In the genomic region with DNA sequence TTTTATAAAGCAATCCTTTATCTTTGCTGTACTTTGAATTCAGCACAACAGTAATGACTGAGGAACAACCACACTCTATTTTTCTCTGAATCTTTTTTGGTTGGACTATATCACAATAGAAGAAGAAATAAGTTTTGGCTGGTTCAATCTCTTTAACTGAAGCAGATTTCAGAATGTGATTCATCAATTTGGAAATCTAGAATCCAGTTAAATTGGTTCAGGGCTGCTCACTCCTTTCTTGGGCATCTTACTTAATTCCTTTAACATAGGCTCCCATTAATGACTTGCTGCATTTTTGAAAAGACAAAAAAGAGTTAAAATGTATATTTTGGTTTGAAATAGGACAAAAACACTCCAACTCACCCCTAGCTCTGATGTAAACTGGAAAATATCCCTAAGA, we compare ENCODE assay signal across 21 cellular contexts.
DNase-seq lines count a peak whose midpoint lies in the region; ATAC-seq and TF ChIP-seq lines count a peak whose summit lies in the region.
"Had no signal": no experiment of that assay in that cellular context is flagged by ENCODE, and none has a peak within 500 bp of the region (broad histone marks: within the 10 kb centered on the region; RNA-seq: fewer than 3 reads in every experiment).

No MANE protein-coding gene starts in this region.

- ATAC-seq in IMR-90 (ENCODE audit: low read depth) (no peak), GM21390 (IDR thresholded peaks at IDR 0.05; ENCODE audit: unreplicated experiment) (no peak), HG02610 (IDR thresholded peaks at IDR 0.05; ENCODE audit: unreplicated experiment) (no peak)

- H3K4me1 ChIP-seq in ACC112 (ENCODE audit: control insufficient read depth, insufficient read depth, low read length, unreplicated experiment), result peaks cover 37% of the 10 kb centered on the region
- H3K4me1 ChIP-seq in IMR-90 (ENCODE audit: control insufficient read depth, insufficient read depth, low read length), result peaks cover 5% of the 10 kb centered on the region; the same call in 1 of the 2 replicates
- peaks cover 9% of the 10 kb centered on the region for H3K4me1 ChIP-seq in osteoblast (ENCODE audit: insufficient read depth, low read length)
- H3K4me1 ChIP-seq: HAP-1 had no signal

- CTCF ChIA-PET in IMR-90 (lab: Yijun Ruan, JAX), result no interaction called here

- H3K27ac ChIP-seq in ACC112 (ENCODE audit: low read depth, low read length) (peak overlapping the region; percentile 69), IMR-90 (ENCODE audit: insufficient read depth, low read length) (peak overlapping the region; percentile 94; the same call in 1 of the 2 replicates), osteoblast (ENCODE audit: low read depth, low read length) (peak overlapping the region; percentile 44)
- H3K27ac ChIP-seq: C4-2B, KMS-11, PC-9 had no signal

- H3K79me2 ChIP-seq in ACC112 (ENCODE audit: control insufficient read depth, insufficient read depth, low read length, unreplicated experiment), result no peaks in the 10 kb centered on the region
- H3K79me2 ChIP-seq in osteoblast (ENCODE audit: insufficient read depth, low read length), result no peaks in the 10 kb centered on the region

- H3K36me3 ChIP-seq in ACC112 (ENCODE audit: insufficient read depth, low read length), result no peaks in the 10 kb centered on the region
- no peaks in the 10 kb centered on the region for H3K36me3 ChIP-seq in IMR-90 (ENCODE audit: control insufficient read depth, insufficient read depth, low read length)
- no peaks in the 10 kb centered on the region for H3K36me3 ChIP-seq in osteoblast (ENCODE audit: insufficient read depth, low read length)
- H3K36me3 ChIP-seq: HAP-1 had no signal

- peak overlapping the region; percentile 98 for H2BK120ac ChIP-seq in IMR-90 (ENCODE audit: low read depth, low read length)

- no peak for TF ChIP-seq POLR2A in IMR-90 (IDR thresholded peaks at IDR 0.05; ENCODE audit: low read depth, low read length)

- BruUV-seq in IMR-90 (replicated peaks; lab: Mats Ljungman, UMichigan), result no TSS peak

- H3K14ac ChIP-seq in IMR-90 (replicated peaks; ENCODE audit: low read depth, low read length), result peak overlapping the region; percentile 65

- peak overlapping the region; percentile 94 for H2BK20ac ChIP-seq in IMR-90 (ENCODE audit: low read depth, low read length)

- peak overlapping the region; percentile 41 for H2AK5ac ChIP-seq in IMR-90 (ENCODE audit: low read depth, low read length)

- H3K4me2 ChIP-seq in IMR-90 (ENCODE audit: low read depth, low read length) (no peak overlapping the region), osteoblast (ENCODE audit: insufficient read depth, low read length) (no peak overlapping the region)
- H3K4me2 ChIP-seq: KMS-11, PC-9 had no signal

- H3K23ac ChIP-seq in IMR-90 (ENCODE audit: low read depth, low read length), result peak overlapping the region; percentile 26; the same call in 1 of the 2 replicates

- intact Hi-C loops in IMR-90 (cut with micrococcal nuclease), result loop anchor here (10.0 kb wide), 2 partner anchors 219 to 691 kb away; a partner anchor contains a TSS

- dilution Hi-C loops in IMR-90 (cut with HindIII; ENCODE audit: low sequenced_read_pairs, unreplicated experiment), result no loop called here

- no peaks in the 10 kb centered on the region for H3K27me3 ChIP-seq in ACC112 (ENCODE audit: insufficient read depth, low read length)
- no peaks in the 10 kb centered on the region for H3K27me3 ChIP-seq in IMR-90 (ENCODE audit: control insufficient read depth, insufficient read depth, low read length)
- no peaks in the 10 kb centered on the region for H3K27me3 ChIP-seq in osteoblast (ENCODE audit: insufficient read depth, low read length)

- H4K91ac ChIP-seq in IMR-90 (ENCODE audit: insufficient read depth, low read depth, low read length), result peak overlapping the region; percentile 95

- no peak for TF ChIP-seq RAD21 in IMR-90 (IDR thresholded peaks at IDR 0.05; ENCODE audit: low read length)

- TF ChIP-seq CTCF in IMR-90 (conservative IDR thresholded peaks at IDR 0.05; ENCODE audit: low read depth, low read length), result no peak
- TF ChIP-seq CTCF in osteoblast (IDR thresholded peaks at IDR 0.05; ENCODE audit: extremely low read depth, low read depth, low read length), result no peak

- no peak overlapping the region for H2AK9ac ChIP-seq in IMR-90 (replicated peaks; ENCODE audit: low read depth, low read length, poor library complexity)

- peaks cover 0 to 3% of the 10 kb centered on the region in 2 experiments; a peak in 1 of 4 replicates for H3K79me1 ChIP-seq in IMR-90 (ENCODE audit: low read depth in 1 of 2, low read length in 2 of 2)

- H2AFZ ChIP-seq in ACC112 (ENCODE audit: low read length, unreplicated experiment) (peak overlapping the region; percentile 15), IMR-90 (replicated peaks; ENCODE audit: low read length, poor library complexity) (no peak overlapping the region), osteoblast (ENCODE audit: low read length) (no peak overlapping the region)
- H2AFZ ChIP-seq: PC-9 had no signal

- in situ Hi-C loops in IMR-90 (cut with MboI; ENCODE audit: low sequenced_read_pairs), result no loop called here

- H4K8ac ChIP-seq in IMR-90 (ENCODE audit: low read depth in 2 of 2, low read length in 2 of 2), result peak overlapping the region; percentile 69 to 74

- peak overlapping the region; percentile 97 for H2BK5ac ChIP-seq in IMR-90 (ENCODE audit: low read depth, low read length, poor library complexity, severe bottlenecking)

- H4K20me1 ChIP-seq in IMR-90 (ENCODE audit: insufficient read depth, low read length) (no peaks in the 10 kb centered on the region), osteoblast (ENCODE audit: insufficient read depth, low read length) (no peaks in the 10 kb centered on the region)

- H3K4me3 ChIP-seq in ACC112 (ENCODE audit: low read depth, low read length) (no peak overlapping the region), IMR-90 (ENCODE audit: insufficient read depth, low read depth, low read length) (no peak overlapping the region), osteoblast (ENCODE audit: insufficient read depth, low read length) (no peak overlapping the region)
- H3K4me3 ChIP-seq: HAP-1, PC-9 had no signal

- peak overlapping the region; percentile 98 for H3K18ac ChIP-seq in IMR-90 (ENCODE audit: low read depth, low read length)

- DNase-seq in IMR-90, result peak; percentile 2
- peak; percentile 64 for DNase-seq in fibroblast of peridontal ligament (ENCODE audit: extremely low read depth)
- DNase-seq in osteoblast (ENCODE audit: insufficient read length, low spot score, missing footprints), result no peak
- no peak for DNase-seq in SK-N-DZ (ENCODE audit: low spot score)
- DNase-seq: Calu3, DMS79 treated with DMSO at 0.1 percent for 48 hours, GOT3, HFFc6, NCI-H1048, NCI-H1694, NCI-H2029 treated with DMSO at 0.1 percent for 48 hours, NCI-H446 treated with DMSO at 0.1 percent for 48 hours, NCI-H526, PC-9, Right ventricle myocardium superior had no signal

- H3K9me3 ChIP-seq in IMR-90 (ENCODE audit: control insufficient read depth, insufficient read depth, low read length) (no peaks in the 10 kb centered on the region), osteoblast (ENCODE audit: low read depth, low read length) (no peaks in the 10 kb centered on the region)
- H3K9me3 ChIP-seq: HAP-1 had no signal

- peak overlapping the region; percentile 86 for H3K4ac ChIP-seq in IMR-90 (ENCODE audit: low read depth, low read length)

- peaks cover 3% of the 10 kb centered on the region for H3K9me1 ChIP-seq in IMR-90 (ENCODE audit: insufficient read depth, low read length)

- H4K5ac ChIP-seq in IMR-90 (ENCODE audit: low read depth, low read length), result peak overlapping the region; percentile 91; the same call in 1 of the 2 replicates

- H3K9ac ChIP-seq in IMR-90 (ENCODE audit: low read depth, low read length), result no peak overlapping the region
- H3K9ac ChIP-seq: KMS-11 had no signal

- H3K56ac ChIP-seq in IMR-90 (ENCODE audit: extremely low read depth, insufficient read depth, low read length), result peak overlapping the region; percentile 87

- H2BK15ac ChIP-seq in IMR-90 (ENCODE audit: low read depth, low read length), result peak overlapping the region; percentile 72

- POLR2A ChIA-PET in IMR-90 (lab: Charles Lee; ENCODE audit: unreplicated experiment), result interaction anchor here (0.6 kb wide), 1 partner anchor 633 kb away, joined by 3 read pairs; no protein-coding TSS in a partner anchor

TF ChIP-seq in IMR-90, 13 proteins besides CTCF, POLR2A, EP300 and RAD21:
- TF ChIP-seq, protein P1, sequence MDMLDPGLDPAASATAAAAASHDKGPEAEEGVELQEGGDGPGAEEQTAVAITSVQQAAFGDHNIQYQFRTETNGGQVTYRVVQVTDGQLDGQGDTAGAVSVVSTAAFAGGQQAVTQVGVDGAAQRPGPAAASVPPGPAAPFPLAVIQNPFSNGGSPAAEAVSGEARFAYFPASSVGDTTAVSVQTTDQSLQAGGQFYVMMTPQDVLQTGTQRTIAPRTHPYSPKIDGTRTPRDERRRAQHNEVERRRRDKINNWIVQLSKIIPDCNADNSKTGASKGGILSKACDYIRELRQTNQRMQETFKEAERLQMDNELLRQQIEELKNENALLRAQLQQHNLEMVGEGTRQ (IDR thresholded peaks at IDR 0.05; ENCODE audit: low read depth, low read length), result no peak
- TF ChIP-seq RFX5 (IDR thresholded peaks at IDR 0.05; ENCODE audit: low read depth, low read length) (no peak), RCOR1 (IDR thresholded peaks at IDR 0.05; ENCODE audit: insufficient replicate concordance, low read length) (no peak), BHLHE40 (IDR thresholded peaks at IDR 0.05; ENCODE audit: low read depth, low read length) (no peak), CEBPB (IDR thresholded peaks at IDR 0.05; ENCODE audit: low read depth, low read length) (no peak), FOS (IDR thresholded peaks at IDR 0.05; ENCODE audit: low read depth, low read length) (no peak), MXI1 (IDR thresholded peaks at IDR 0.05; ENCODE audit: borderline replicate concordance, low read depth, low read length) (no peak), SMC3 (IDR thresholded peaks at IDR 0.05; ENCODE audit: low read depth, low read length) (no peak), NFE2L2 (IDR thresholded peaks at IDR 0.05; ENCODE audit: low read depth, low read length) (no peak), MAFK (IDR thresholded peaks at IDR 0.05; ENCODE audit: low read depth, low read length) (no peak), MAZ (IDR thresholded peaks at IDR 0.05; ENCODE audit: borderline replicate concordance, low read depth, low read length) (no peak), CHD1 (IDR thresholded peaks at IDR 0.05; ENCODE audit: low read depth, low read length) (no peak)
- TF ChIP-seq, protein P2, sequence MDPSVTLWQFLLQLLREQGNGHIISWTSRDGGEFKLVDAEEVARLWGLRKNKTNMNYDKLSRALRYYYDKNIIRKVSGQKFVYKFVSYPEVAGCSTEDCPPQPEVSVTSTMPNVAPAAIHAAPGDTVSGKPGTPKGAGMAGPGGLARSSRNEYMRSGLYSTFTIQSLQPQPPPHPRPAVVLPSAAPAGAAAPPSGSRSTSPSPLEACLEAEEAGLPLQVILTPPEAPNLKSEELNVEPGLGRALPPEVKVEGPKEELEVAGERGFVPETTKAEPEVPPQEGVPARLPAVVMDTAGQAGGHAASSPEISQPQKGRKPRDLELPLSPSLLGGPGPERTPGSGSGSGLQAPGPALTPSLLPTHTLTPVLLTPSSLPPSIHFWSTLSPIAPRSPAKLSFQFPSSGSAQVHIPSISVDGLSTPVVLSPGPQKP (IDR thresholded peaks at IDR 0.05; ENCODE audit: borderline replicate concordance, low read depth, low read length), result no peak

Comparison
In these comparisons a context has a peak if more than half of its experiments do, and no peak if none do; other contexts are left out.
1. H3K27ac ChIP-seq: peak in every context shown above with its lines; median percentile 94 in IMR-90; 69 in ACC112; 44 in osteoblast.
2. DNase-seq: peak in IMR-90 (single experiment) and fibroblast of peridontal ligament (single experiment); none in osteoblast (single experiment) and SK-N-DZ (single experiment).